In the genomic region with DNA sequence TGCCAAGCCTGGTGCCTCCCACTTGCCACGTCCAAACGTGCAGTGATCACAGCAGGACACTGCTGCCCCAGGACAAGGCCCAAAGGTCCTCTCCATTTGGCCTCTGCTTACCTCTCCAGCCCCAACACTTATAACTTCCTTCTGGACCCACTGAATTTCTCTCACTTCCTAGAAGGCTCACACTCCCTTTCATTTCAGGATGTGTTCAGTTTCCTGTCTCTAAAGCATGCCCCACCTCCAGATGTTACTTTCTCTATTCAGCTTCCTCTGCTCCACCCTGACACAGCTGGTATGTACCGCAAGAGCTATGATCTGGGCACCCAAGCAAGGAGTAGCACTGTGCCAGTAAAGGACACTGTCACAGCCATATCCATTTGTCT, we compare ENCODE assay signal across 8 cellular contexts. TPM values are rescaled to one million over a fixed set of nuclear protein-coding genes. Genes with fewer than 3 reads are reported as not detected.
A peak's percentile ranks its signal among the peaks of the same experiment; 100 is the strongest.
DNase-seq lines count a peak whose midpoint lies in the region; ATAC-seq, FAIRE-seq and TF ChIP-seq lines count a peak whose summit lies in the region.

No MANE protein-coding gene starts in this region.

- POLR2A ChIA-PET in K562 (lab: Yijun Ruan, JAX), result interaction anchor here (1.0 kb wide), 1 partner anchor 13 kb away, joined by 3 read pairs; no protein-coding TSS in a partner anchor

- TF ChIP-seq CTCF in OCI-LY3 (IDR thresholded peaks at IDR 0.05; ENCODE audit: low read depth, low read length), result no peak
- no peak for TF ChIP-seq CTCF in K562 (IDR thresholded peaks at IDR 0.05 in 2 of 3, conservative IDR thresholded peaks at IDR 0.05 in 1 of 3; ENCODE audit: insufficient read depth in 2 of 3, low read depth in 1 of 3, low read length in 3 of 3)

- peaks cover 35 to 44% (median 38%) of the 10 kb centered on the region in 3 donors for H3K4me1 Mint-ChIP-seq in naive B cell

- H3K27me3 ChIP-seq in OCI-LY3 (ENCODE audit: low read depth, low read length), result no peaks in the 10 kb centered on the region
- H3K27me3 ChIP-seq in K562 (ENCODE audit: control insufficient read depth in 2 of 2, insufficient read depth in 2 of 2, low read length in 2 of 2), result no peaks in the 10 kb centered on the region

- no peak for TF ChIP-seq RAD21 in K562 (CRISPR knock-in tag; conservative IDR thresholded peaks at IDR 0.05 in 1 of 2, IDR thresholded peaks at IDR 0.05 in 1 of 2)

- H3K79me2 ChIP-seq in OCI-LY3 (ENCODE audit: low read length) (no peaks in the 10 kb centered on the region), K562 (ENCODE audit: control insufficient read depth, insufficient read depth, low read length) (no peaks in the 10 kb centered on the region)

- intact Hi-C loops in K562 (cut with micrococcal nuclease), result no loop called here

- TF ChIP-seq POLR2A in K562 (conservative IDR thresholded peaks at IDR 0.05), result no peak

- CTCF ChIA-PET in K562 (lab: Yijun Ruan, JAX; ENCODE audit: low intra/inter-chr PET ratio), result no interaction called here

- FAIRE-seq in K562 (lab: Jason Lieb, UNC), result no peak

- H3K4me2 ChIP-seq in OCI-LY3 (ENCODE audit: low read length), result peak overlapping the region; percentile 81
- H3K4me2 ChIP-seq in K562 (ENCODE audit: insufficient read depth, low read length), result 0 out of 2 replicates have a peak overlapping the region, but pooled peaks have one; percentile 11

- no peaks in the 10 kb centered on the region for H3K36me3 ChIP-seq in OCI-LY3 (replicated peaks; ENCODE audit: low read depth, low read length)
- H3K36me3 ChIP-seq in K562 (ENCODE audit: control insufficient read depth, insufficient read depth, low read length), result no peaks in the 10 kb centered on the region

- H3K4me3 Mint-ChIP-seq in naive B cell, result peak overlapping the region; percentile 84 to 96 (median 90)

- H3K9me1 ChIP-seq in K562 (ENCODE audit: control insufficient read depth, insufficient read depth, low read length), result no peaks in the 10 kb centered on the region

- H2AFZ ChIP-seq in OCI-LY3 (ENCODE audit: low read depth, low read length) (peak overlapping the region; percentile 79), K562 (ENCODE audit: low read depth, low read length) (peak overlapping the region; percentile 51; the same call in 1 of the 2 replicates)

- no peaks in the 10 kb centered on the region for H3K9me3 ChIP-seq in OCI-LY3 (ENCODE audit: insufficient read depth, low read length)
- no peaks in the 10 kb centered on the region for H3K9me3 ChIP-seq in K562 (replicated peaks; ENCODE audit: control insufficient read depth, insufficient read depth, low read depth, low read length)

- H3K36me3 Mint-ChIP-seq in naive B cell, result no peaks in the 10 kb centered on the region

- ATAC-seq in GM18858 (IDR thresholded peaks at IDR 0.05; ENCODE audit: unreplicated experiment) (peak; percentile 99), HG02798 (IDR thresholded peaks at IDR 0.05; ENCODE audit: poor library complexity, unreplicated experiment) (peak; percentile 98), K562 (peak; percentile 22; the same call in 1 of the 3 replicates), naive B cell (ENCODE audit: low read depth in 2 of 2) (peak; percentile 98 to 99)

- H4K20me1 ChIP-seq in OCI-LY3 (ENCODE audit: insufficient read depth, low read length), result no peaks in the 10 kb centered on the region
- H4K20me1 ChIP-seq in K562 (replicated peaks; ENCODE audit: control insufficient read depth, insufficient read depth, low read length), result no peaks in the 10 kb centered on the region

- H3K9ac ChIP-seq in OCI-LY3 (ENCODE audit: low read length) (peak overlapping the region; percentile 42; the same call in 1 of the 2 replicates), K562 (ENCODE audit: insufficient read depth in 1 of 2, low read depth in 2 of 2, low read length in 2 of 2) (no peak overlapping the region; a peak in 1 of 4 replicates)

- BruUV-seq in K562 (replicated peaks; lab: Mats Ljungman, UMichigan), result no TSS peak

- in situ Hi-C loops in K562 (cut with MboI), result no loop called here

- peak overlapping the region; percentile 88 to 97 (median 96) for H3K27ac Mint-ChIP-seq in naive B cell

- peaks cover 0 to 5% (median 0%) of the 10 kb centered on the region in 7 donors for H3K9me3 Mint-ChIP-seq in naive B cell

- DNase-seq in K562 (ENCODE audit: extremely low read depth in 1 of 4, low spot score in 3 of 4) (no peak), naive B cell (peak; percentile 83), epidermal melanocyte (ENCODE audit: insufficient read length, low spot score) (no peak), HuH-7 (ENCODE audit: low spot score) (no peak), NCI-H1436 (lab: John Stamatoyannopoulos, UW) (no peak)

- H3K27ac ChIP-seq in OCI-LY3 (ENCODE audit: low read length) (peak overlapping the region; percentile 51), K562 (ENCODE audit: extremely low read depth, low read depth, low read length) (peak overlapping the region; percentile 26; the same call in 1 of the 3 replicates)

- no peak for TF ChIP-seq EP300 in K562 (IDR thresholded peaks at IDR 0.05; ENCODE audit: low read length)

- peaks cover 22% of the 10 kb centered on the region for H3K4me1 ChIP-seq in OCI-LY3 (ENCODE audit: low read length)
- peaks cover 9 to 10% of the 10 kb centered on the region in 2 experiments; a peak in 3 of 5 replicates for H3K4me1 ChIP-seq in K562 (replicated peaks in 1 of 2; ENCODE audit: control insufficient read depth in 2 of 2, insufficient read depth in 2 of 2, low read length in 2 of 2)

- no peaks in the 10 kb centered on the region for H3K27me3 Mint-ChIP-seq in naive B cell

- H3K4me3 ChIP-seq in OCI-LY3 (ENCODE audit: low read length), result peak overlapping the region; percentile 72
- no peak overlapping the region for H3K4me3 ChIP-seq in K562

- 54% methylated on average over 3 of the region's 3 CpGs for WGBS in K562 (ENCODE audit: insufficient coverage, low coverage, missing lambda C conversion rate)

RNA-seq across cellular contexts. Expression of gene CDKL1, which starts 33.0 kb away (rescaled TPM):
- 6.0 and 29.9 TPM in 2 replicates for total RNA-seq in K562 (2011; cell fraction: chromatin; rRNA removed; ENCODE audit: low replicate concordance)
- 6.5 and 7.5 TPM in 2 replicates for total RNA-seq in K562 (2011; cell fraction: nucleolus; rRNA removed)
- total RNA-seq in K562 (2011; cell fraction: nucleoplasm; rRNA removed), result 8.9 and 12.5 TPM in 2 replicates
- 11.1 and 18.1 TPM in 2 replicates for total RNA-seq in K562 (2014; rRNA removed)
- total RNA-seq in K562 (2014; rRNA removed; fragmentation: Illumina TruSeq; extraction: Trizol), result 6.2 and 8.5 TPM in 2 replicates
- total RNA-seq in K562 (2015; rRNA removed; fragmentation: Illumina TruSeq; extraction: Trizol), result 9.0 and 10.7 TPM in 2 replicates
- total RNA-seq in K562 (2021), result 7.3 and 7.5 TPM in 2 replicates
- 9.3 and 11.5 TPM in 2 replicates for polyA plus RNA-seq in K562 (2011; rRNA removed)
- 1.9 and 2.1 TPM in 2 replicates for polyA plus RNA-seq in K562 (2011; cell fraction: cytosol; rRNA removed)
- polyA plus RNA-seq in K562 (2011; cell fraction: nucleus; rRNA removed), result 3.6 and 5.4 TPM in 2 replicates
- 1.3 and 4.8 TPM in 2 replicates for polyA plus RNA-seq in K562 (2012)
- 3.7 and 35.0 TPM in 2 replicates for polyA plus RNA-seq in K562 (2014; fragmentation: Illumina TruSeq; extraction: Trizol)
- 1 to 10 TPM; 2.3 to 4.8 TPM for polyA plus RNA-seq in K562 (2014; fragmentation: Nextera tagmentation; extraction: Ambion mirVana)
- 4.4 and 6.9 TPM in 2 replicates for polyA plus RNA-seq in K562 (2014; rRNA removed)
- 6.8 and 9.4 TPM in 2 replicates for polyA minus RNA-seq in K562 (2011; rRNA and poly(A)+ RNA removed)
- polyA minus RNA-seq in K562 (2011; cell fraction: cytosol; rRNA and poly(A)+ RNA removed), result 9.6 and 10.1 TPM in 2 replicates
- 11.1 and 29.4 TPM in 2 replicates for polyA minus RNA-seq in K562 (2011; cell fraction: nucleus; rRNA and poly(A)+ RNA removed)
- polyA plus RNA-seq in naive B cell (ENCODE audit: low read depth in 6 of 6), result 10 to 100 TPM in 4 of 6 donors, 1 to 10 TPM in 2; 1.4 to 20.2 (median 12.8) TPM

RNA-seq across cellular contexts. Expression of gene DMAC2L, which starts 51.6 kb away (rescaled TPM):
- 14.3 and 15.6 TPM in 2 replicates for total RNA-seq in K562 (2011; cell fraction: chromatin; rRNA removed; ENCODE audit: low replicate concordance)
- total RNA-seq in K562 (2011; cell fraction: nucleolus; rRNA removed), result 9.2 and 9.3 TPM in 2 replicates
- total RNA-seq in K562 (2011; cell fraction: nucleoplasm; rRNA removed), result 10.2 and 21.3 TPM in 2 replicates
- 3.2 and 4.0 TPM in 2 replicates for total RNA-seq in K562 (2014; rRNA removed)
- total RNA-seq in K562 (2014; rRNA removed; fragmentation: Illumina TruSeq; extraction: Trizol), result 9.3 and 10.4 TPM in 2 replicates
- 5.4 and 6.1 TPM in 2 replicates for total RNA-seq in K562 (2015; rRNA removed; fragmentation: Illumina TruSeq; extraction: Trizol)
- 9.2 and 9.9 TPM in 2 replicates for total RNA-seq in K562 (2021)
- 14.6 and 15.4 TPM in 2 replicates for polyA plus RNA-seq in K562 (2011; rRNA removed)
- 13.6 and 14.3 TPM in 2 replicates for polyA plus RNA-seq in K562 (2011; cell fraction: cytosol; rRNA removed)
- polyA plus RNA-seq in K562 (2011; cell fraction: nucleus; rRNA removed), result 10.4 and 11.8 TPM in 2 replicates
- polyA plus RNA-seq in K562 (2012), result 9.3 and 11.3 TPM in 2 replicates
- 6.7 and 6.9 TPM in 2 replicates for polyA plus RNA-seq in K562 (2014; fragmentation: Illumina TruSeq; extraction: Trizol)
- 10 to 100 TPM; 37.1 to 37.2 TPM for polyA plus RNA-seq in K562 (2014; fragmentation: Nextera tagmentation; extraction: Ambion mirVana)
- polyA plus RNA-seq in K562 (2014; rRNA removed), result 12.5 and 12.6 TPM in 2 replicates
- 9.8 and 13.3 TPM in 2 replicates for polyA minus RNA-seq in K562 (2011; rRNA and poly(A)+ RNA removed)
- polyA minus RNA-seq in K562 (2011; cell fraction: cytosol; rRNA and poly(A)+ RNA removed), result 3.3 and 7.7 TPM in 2 replicates
- polyA minus RNA-seq in K562 (2011; cell fraction: nucleus; rRNA and poly(A)+ RNA removed), result 7.3 and 8.2 TPM in 2 replicates
- 10 to 100 TPM; 19.4 to 32.4 (median 28.3) TPM for polyA plus RNA-seq in naive B cell (ENCODE audit: low read depth in 6 of 6)

RNA-seq across cellular contexts. Expression of gene L2HGDH, which starts 51.7 kb away (rescaled TPM):
- total RNA-seq in K562 (2011; cell fraction: chromatin; rRNA removed; ENCODE audit: low replicate concordance), result 11.9 and 17.6 TPM in 2 replicates
- 9.2 and 10.3 TPM in 2 replicates for total RNA-seq in K562 (2011; cell fraction: nucleolus; rRNA removed)
- 9.9 and 15.2 TPM in 2 replicates for total RNA-seq in K562 (2011; cell fraction: nucleoplasm; rRNA removed)
- total RNA-seq in K562 (2014; rRNA removed) (14.4 and 16.1 TPM in 2 replicates), K562 (2014; rRNA removed; fragmentation: Illumina TruSeq; extraction: Trizol) (10.5 TPM in 2 replicates), K562 (2015; rRNA removed; fragmentation: Illumina TruSeq; extraction: Trizol) (8.8 and 9.3 TPM in 2 replicates), K562 (2021) (10.3 and 12.7 TPM in 2 replicates)
- polyA plus RNA-seq in K562 (2011; rRNA removed) (9.4 and 11.1 TPM in 2 replicates), K562 (2014; fragmentation: Illumina TruSeq; extraction: Trizol) (10.1 TPM in 2 replicates), K562 (2014; fragmentation: Nextera tagmentation; extraction: Ambion mirVana) (1 to 10 TPM; 1.7 to 2.1 TPM), K562 (2014; rRNA removed) (11.8 and 12.0 TPM in 2 replicates), naive B cell (ENCODE audit: low read depth in 6 of 6) (1 to 10 TPM in 5 of 6 donors, not detected in 1; 1.5 to 3.6 (median 2.2) TPM)
- polyA plus RNA-seq in K562 (2011; cell fraction: cytosol; rRNA removed), result 6.2 and 9.2 TPM in 2 replicates
- 5.5 and 7.9 TPM in 2 replicates for polyA plus RNA-seq in K562 (2011; cell fraction: nucleus; rRNA removed)
- polyA plus RNA-seq in K562 (2012), result 6.1 and 10.2 TPM in 2 replicates
- 10.3 and 12.6 TPM in 2 replicates for polyA minus RNA-seq in K562 (2011; rRNA and poly(A)+ RNA removed)
- polyA minus RNA-seq in K562 (2011; cell fraction: cytosol; rRNA and poly(A)+ RNA removed), result 7.9 and 11.0 TPM in 2 replicates
- polyA minus RNA-seq in K562 (2011; cell fraction: nucleus; rRNA and poly(A)+ RNA removed), result 5.4 and 13.8 TPM in 2 replicates

Comparison
In these comparisons a context has a peak if more than half of its experiments do, and no peak if none do; other contexts are left out.
1. ATAC-seq: peak in every context shown above with its lines; median percentile 99 in GM18858; 98 in naive B cell; 98 in HG02798; 22 in K562.